In genomic region chr2:81412681-81413080, GRCh38 we compare ENCODE assay signal across 21 cellular contexts.
"Had no signal": no experiment of that assay in that cellular context is flagged by ENCODE, and none has a peak within 500 bp of the region (broad histone marks: within the 10 kb centered on the region; RNA-seq: fewer than 3 reads in every experiment).

No MANE protein-coding gene starts in this region.

- H3K4me2 ChIP-seq: smooth muscle cell had no signal

- H3K4me1 ChIP-seq: ascending aorta, esophagus muscularis mucosa, vagina had no signal

- H3K36me3 ChIP-seq: ascending aorta, esophagus muscularis mucosa, vagina had no signal

- DNase-seq: activated gamma-delta T cell treated with Interleukin-2 at 50 U/mL for 16 hours; activated T-cell treated with anti-CD3 and anti-CD28 coated beads, Interleukin-2, amount 50 U/mL, for 1 hour; dorsolateral prefrontal cortex; effector memory CD8-positive, alpha-beta T cell; islet precursor cell; naive thymus-derived CD4-positive, alpha-beta T cell; occipital lobe; posterior cingulate gyrus; stimulated activated CD4-positive, alpha-beta T cell treated with anti-CD3 and anti-CD28 coated beads, Interleukin-15, amount 100 ng/mL, for 24 hours; T-helper 9 cell had no signal

- FAIRE-seq: colon, endothelial cell of umbilical vein, frontal cortex had no signal

- H3K27ac ChIP-seq: ascending aorta, dorsolateral prefrontal cortex, esophagus muscularis mucosa, vagina had no signal

- H3K9me3 ChIP-seq: ascending aorta, esophagus muscularis mucosa, vagina had no signal

- ATAC-seq: activated naive CD4-positive, alpha-beta T cell treated with anti-CD3 and anti-CD28 coated beads, Interleukin-2, amount 50 U/mL, for 72 hours; effector memory CD8-positive, alpha-beta T cell; naive thymus-derived CD4-positive, alpha-beta T cell; sciatic nerve; stimulated activated memory B cell treated with anti-CD40 and anti-IgM and Interleukin-4, amounts not matched to agents 10 μg/mL and 1 μg/mL and 100 μg/mL, for 72 hours had no signal

- H3K27me3 ChIP-seq: ascending aorta, esophagus muscularis mucosa, vagina had no signal

- H3K4me3 ChIP-seq: ascending aorta, dorsolateral prefrontal cortex, esophagus muscularis mucosa, lung, smooth muscle cell, vagina had no signal
